ENCODE assay signal across 1 cellular context in genomic region chr1:152003846-152004442, GRCh38.
TF ChIP-seq lines count a peak whose summit lies in the region.

No MANE protein-coding gene starts in this region.

TF ChIP-seq in H1, 55 proteins besides CTCF, POLR2A, EP300 and RAD21:
- no peak for TF ChIP-seq TBP (IDR thresholded peaks at IDR 0.05; ENCODE audit: low read depth, low read length)
- no peak for TF ChIP-seq CBX5 (IDR thresholded peaks at IDR 0.05; ENCODE audit: low read depth, low read length)
- TF ChIP-seq TAF1 (IDR thresholded peaks at IDR 0.05; ENCODE audit: low read depth, low read length) = no peak
- no peak for TF ChIP-seq RBBP5 (IDR thresholded peaks at IDR 0.05; ENCODE audit: borderline replicate concordance, low read depth, low read length)
- TF ChIP-seq SP1 (IDR thresholded peaks at IDR 0.05; ENCODE audit: low read depth, low read length) = no peak
- no peak for TF ChIP-seq GABPA (IDR thresholded peaks at IDR 0.05; ENCODE audit: borderline replicate concordance, insufficient read depth, low read length)
- TF ChIP-seq SIRT6 (IDR thresholded peaks at IDR 0.05; ENCODE audit: low read length) = no peak
- TF ChIP-seq CTBP2 (IDR thresholded peaks at IDR 0.05; ENCODE audit: borderline replicate concordance, insufficient read depth, insufficient read length, low read length) = no peak
